ENCODE assay signal across 8 cellular contexts in genomic region chr15:40441012-40441735, GRCh38. TPM values are rescaled to one million over a fixed set of nuclear protein-coding genes. Genes with fewer than 3 reads are reported as not detected.
DNase-seq lines count a peak whose midpoint lies in the region; ATAC-seq and TF ChIP-seq lines count a peak whose summit lies in the region.

No MANE protein-coding gene starts in this region.

- intact Hi-C loops in Right ventricle myocardium superior (cut with DNase I) (no loop called here), cardiac septum (cut with DNase I) (loop anchor here (5.0 kb wide), 1 partner anchor 66 kb away; no protein-coding TSS in a partner anchor)

- H3K36me3 ChIP-seq in rectal smooth muscle tissue (ENCODE audit: control insufficient read depth, insufficient read depth, low read length) = no peaks in the 10 kb centered on the region

- H3K27me3 ChIP-seq in rectal smooth muscle tissue (ENCODE audit: control insufficient read depth, insufficient read depth, low read length) = peaks cover 26% of the 10 kb centered on the region

- no peaks in the 10 kb centered on the region for H3K9me3 ChIP-seq in T-helper 17 cell (ENCODE audit: control insufficient read depth, low read length, poor library complexity, severe bottlenecking)

- DNase-seq in Right ventricle myocardium superior (no peak), cardiac septum (ENCODE audit: low spot score) (no peak), T-helper 17 cell (no peak), fibroblast of pulmonary artery (ENCODE audit: low read depth) (no peak), RPMI8226 (no peak), AG20443 (ENCODE audit: low spot score) (no peak)

- no peak for TF ChIP-seq CTCF in fibroblast of pulmonary artery (IDR thresholded peaks at IDR 0.05; ENCODE audit: low read length, missing control alignments)

- H3K4me1 Mint-ChIP-seq in T-helper 17 cell = peaks cover 51% of the 10 kb centered on the region

- ATAC-seq in Right ventricle myocardium superior (ENCODE audit: poor library complexity) (peak; percentile 2), HG02970 (IDR thresholded peaks at IDR 0.05; ENCODE audit: low FRiP score, unreplicated experiment) (peak; percentile 20), T-helper 17 cell (peak; percentile 58)

- H3K27me3 Mint-ChIP-seq in T-helper 17 cell = peaks cover 18% of the 10 kb centered on the region

- peaks cover 4% of the 10 kb centered on the region for H3K4me1 ChIP-seq in rectal smooth muscle tissue (ENCODE audit: control insufficient read depth, insufficient read depth, low read length)

- no peak overlapping the region for H3K9ac ChIP-seq in rectal smooth muscle tissue (ENCODE audit: low read length)

- peak overlapping the region; percentile 92 for H3K27ac Mint-ChIP-seq in T-helper 17 cell

- peaks cover 4% of the 10 kb centered on the region for H3K36me3 Mint-ChIP-seq in T-helper 17 cell (ENCODE audit: low read depth)

- H3K4me3 ChIP-seq in fibroblast of pulmonary artery (replicated peaks; ENCODE audit: low read depth, low read length) (peak overlapping the region; percentile 68), rectal smooth muscle tissue (ENCODE audit: low read length) (peak overlapping the region; percentile 77)

- peak overlapping the region; percentile 98 for H3K4me3 Mint-ChIP-seq in T-helper 17 cell

- no peak overlapping the region for H3K27ac ChIP-seq in rectal smooth muscle tissue (ENCODE audit: low read depth, low read length)

RNA-seq across cellular contexts. Expression of gene BAHD1, which starts 0.4 kb away (rescaled TPM):
- 16.2 TPM for total RNA-seq in Right ventricle myocardium superior
- total RNA-seq in cardiac septum = 17.7 TPM
- total RNA-seq in T-helper 17 cell = 10 to 100 TPM; 30.2 to 32.1 TPM

RNA-seq across cellular contexts. Expression of gene CHST14, which starts 29.6 kb away (rescaled TPM):
- total RNA-seq in Right ventricle myocardium superior (7.5 TPM), cardiac septum (8.4 TPM), T-helper 17 cell (1 to 10 TPM; 4.4 to 7.5 TPM)

RNA-seq across cellular contexts. Expression of gene IVD, which starts 35.6 kb away (rescaled TPM):
- total RNA-seq in Right ventricle myocardium superior (90.8 TPM), cardiac septum (106 TPM), T-helper 17 cell (10 to 100 TPM; 30.1 to 37.0 TPM)

RNA-seq across cellular contexts. Expression of gene KNSTRN, which starts 58.7 kb away (rescaled TPM):
- total RNA-seq in Right ventricle myocardium superior = 7.9 TPM
- total RNA-seq in cardiac septum = 7.5 TPM
- total RNA-seq in T-helper 17 cell = 1 to 10 TPM; 2.2 to 4.9 TPM

Comparison
In these comparisons a context has a peak if more than half of its experiments do, and no peak if none do; other contexts are left out.
1. ATAC-seq: peak in every context shown above with its lines; median percentile 58 in T-helper 17 cell; 20 in HG02970; 2 in Right ventricle myocardium superior.